In genomic region chr5:32771037-32771436, GRCh38 we compare ENCODE assay signal across 21 cellular contexts. TPM values are rescaled to one million over a fixed set of nuclear protein-coding genes. Genes with fewer than 3 reads are reported as not detected.
DNase-seq lines count a peak whose midpoint lies in the region; ATAC-seq, FAIRE-seq and TF ChIP-seq lines count a peak whose summit lies in the region.
"Had no signal": no experiment of that assay in that cellular context is flagged by ENCODE, and none has a peak within 500 bp of the region (broad histone marks: within the 10 kb centered on the region; RNA-seq: fewer than 3 reads in every experiment).

No MANE protein-coding gene starts in this region.

- H3K9me3 ChIP-seq in A549 (peaks cover 5% of the 10 kb centered on the region; the same call in 2 of the 3 replicates), heart right ventricle (no peaks in the 10 kb centered on the region), trophoblast cell (ENCODE audit: insufficient read depth, low read depth, low read length) (no peaks in the 10 kb centered on the region)
- H3K9me3 ChIP-seq: BE2C had no signal

- H3K27me3 ChIP-seq in heart right ventricle (no peaks in the 10 kb centered on the region), trophoblast cell (ENCODE audit: insufficient read depth, low read length) (no peaks in the 10 kb centered on the region)
- H3K27me3 ChIP-seq: BE2C had no signal

- CTCF ChIA-PET in A549 (lab: Yijun Ruan, JAX) = interaction anchor here (1.3 to 2.2 kb wide), 5 partner anchors 20 to 81 kb away, joined by 3 to 5 read pairs (median 4); no protein-coding TSS in a partner anchor

- H4K12ac ChIP-seq in trophoblast cell (ENCODE audit: low read depth, low read length) = no peak overlapping the region

- H3K18ac ChIP-seq in trophoblast cell (ENCODE audit: low read length) = no peak overlapping the region

- no peak overlapping the region for H4K8ac ChIP-seq in trophoblast cell (ENCODE audit: low read depth, low read length)

- TF ChIP-seq POLR2A in A549 (IDR thresholded peaks at IDR 0.05; ENCODE audit: low read length) = no peak

- DNase-seq in A549 (ENCODE audit: low read depth in 1 of 2, low spot score in 1 of 2) = no peak
- peak; percentile 8 for DNase-seq in RPMI8226
- peak; percentile 29 to 30 for DNase-seq in heart right ventricle
- peak; percentile 44 for DNase-seq in skeletal muscle cell (ENCODE audit: low read depth)
- no peak for DNase-seq in activated CD4-positive, alpha-beta T cell treated with anti-CD3 and anti-CD28 coated beads, Interleukin-2, amount 50 U/mL, for 4 hours
- no peak for DNase-seq in urothelium cell line (ENCODE audit: low spot score)
- DNase-seq in trophoblast cell = no peak
- DNase-seq: BE2C, EL, GF-D8, GOT3, HCEC 1CT, NCI-H1694, NCI-H2081 treated with DMSO at 0.1 percent for 48 hours, NCI-H2171 treated with DMSO at 0.1 percent for 48 hours, NCI-H524 treated with DMSO at 0.1 percent for 48 hours, NCI-H82, SHP77 treated with DMSO at 0.1 percent for 48 hours had no signal

- peaks cover 0 to 13% (median 0%) of the 10 kb centered on the region in 9 donors for H3K36me3 ChIP-seq in heart right ventricle
- H3K36me3 ChIP-seq in trophoblast cell (ENCODE audit: control insufficient read depth in 1 of 2, insufficient read depth in 2 of 2, low read length in 2 of 2) = no peaks in the 10 kb centered on the region
- H3K36me3 ChIP-seq: BE2C had no signal

- H3K79me1 ChIP-seq in trophoblast cell (ENCODE audit: low read length) = no peaks in the 10 kb centered on the region

- ATAC-seq in A549 = no peak
- ATAC-seq in heart right ventricle = peak in 2 of 8 donors; percentile 24 to 50

- no peak for TF ChIP-seq RAD21 in A549 (conservative IDR thresholded peaks at IDR 0.05 in 1 of 2, IDR thresholded peaks at IDR 0.05 in 1 of 2)

- H4K91ac ChIP-seq in trophoblast cell (ENCODE audit: low read depth, low read length) = no peak overlapping the region

- peak overlapping the region; percentile 95 to 98; a peak in 4 of 6 replicates for H3K27ac ChIP-seq in A549
- H3K27ac ChIP-seq in heart right ventricle = no peak overlapping the region
- no peak overlapping the region for H3K27ac ChIP-seq in trophoblast cell (ENCODE audit: low read depth, low read length)
- H3K27ac ChIP-seq: SK-N-MC had no signal

- H3K79me2 ChIP-seq in trophoblast cell (ENCODE audit: control insufficient read depth, insufficient read depth, low read length, poor library complexity) = no peaks in the 10 kb centered on the region

- H3K4me3 ChIP-seq in A549 (no peak overlapping the region), heart right ventricle (no peak overlapping the region), skeletal muscle cell (ENCODE audit: low read depth, low read length) (no peak overlapping the region), trophoblast cell (ENCODE audit: low read depth, low read length) (no peak overlapping the region)
- H3K4me3 ChIP-seq: SK-N-MC had no signal

- no peak overlapping the region for H2AK5ac ChIP-seq in trophoblast cell (ENCODE audit: low read length)

- peaks cover 57% of the 10 kb centered on the region for H3K4me1 ChIP-seq in A549
- peaks cover 0 to 14% (median 0%) of the 10 kb centered on the region in 9 donors for H3K4me1 ChIP-seq in heart right ventricle
- H3K4me1 ChIP-seq in trophoblast cell (ENCODE audit: control insufficient read depth in 1 of 2, insufficient read depth in 2 of 2, low read length in 2 of 2) = peaks cover 2% of the 10 kb centered on the region in 2 experiments
- H3K4me1 ChIP-seq: BE2C had no signal

- H3K14ac ChIP-seq in trophoblast cell (ENCODE audit: low read length) = no peak overlapping the region

- no peak overlapping the region for H2AFZ ChIP-seq in trophoblast cell (ENCODE audit: insufficient read depth, low read length, poor library complexity)

- H3K23ac ChIP-seq in trophoblast cell (ENCODE audit: low read length) = no peak overlapping the region

- TF ChIP-seq EP300 in A549 (IDR thresholded peaks at IDR 0.05) = no peak

- FAIRE-seq in A549 (lab: Jason Lieb, UNC) = no peak
- FAIRE-seq in urothelium cell line (lab: Jason Lieb, UNC) = no peak
- FAIRE-seq: A204.1, GM19239 had no signal

- TF ChIP-seq CTCF in A549 (IDR thresholded peaks at IDR 0.05) (no peak), heart right ventricle (IDR thresholded peaks at IDR 0.05) (no peak)

- POLR2A ChIA-PET in A549 (lab: Yijun Ruan, JAX) = no interaction called here

- no peak overlapping the region for H3K9ac ChIP-seq in trophoblast cell (ENCODE audit: low read length)

- intact Hi-C loops in heart right ventricle (cut with DNase I) = no loop called here

- H2BK12ac ChIP-seq in trophoblast cell (ENCODE audit: low read length) = no peak overlapping the region

- no peak overlapping the region for H2BK120ac ChIP-seq in trophoblast cell (ENCODE audit: insufficient read depth, low read length, poor library complexity)

- no peak overlapping the region for H3K4me2 ChIP-seq in A549
- no peak overlapping the region for H3K4me2 ChIP-seq in trophoblast cell (ENCODE audit: low read length)

- 95% methylated on average over 9 of the region's 9 CpGs for WGBS in A549 (ENCODE audit: missing lambda C conversion rate)
- WGBS in heart right ventricle, 2 donors = 67 to 79% methylated on average over 9 of the region's 9 CpGs
- WGBS in trophoblast cell (ENCODE audit: extremely low coverage, insufficient coverage, insufficient read length) = no CpG with 5 or more reads among the region's 9 CpGs

- no peak overlapping the region for H3K4ac ChIP-seq in trophoblast cell (ENCODE audit: low read depth, low read length)

- H2BK5ac ChIP-seq in trophoblast cell (ENCODE audit: low read depth, low read length, poor library complexity) = no peak overlapping the region

TF ChIP-seq in A549, 52 proteins besides CTCF, POLR2A, EP300 and RAD21:
- no peak for TF ChIP-seq ELK1 (IDR thresholded peaks at IDR 0.05; ENCODE audit: low read depth, low read length)

RNA-seq across cellular contexts. Expression of gene NPR3, which starts 59.9 kb away (rescaled TPM):
- 18.6 and 18.9 TPM in 2 replicates for polyA plus RNA-seq in A549 (2011; rRNA removed)
- 8.6 and 10.1 TPM in 2 replicates for polyA plus RNA-seq in A549 (2012; cell fraction: cytosol; rRNA removed)
- 9.6 and 11.6 TPM in 2 replicates for polyA plus RNA-seq in A549 (2012; cell fraction: nucleus; rRNA removed)
- polyA plus RNA-seq in A549 (2017; fragmentation: RNase III; extraction: RNeasy Plus Mini Kit Qiagen cat#74134 plus additional on column Dnase treatment) = 16.4 to 18.0 TPM (median 18.0 TPM) in 3 replicates
- 29.0 and 29.8 TPM in 2 replicates for polyA minus RNA-seq in A549 (2011; rRNA and poly(A)+ RNA removed)
- total RNA-seq in heart right ventricle = 100 to 1,000 TPM in 3 of 10 donors, 10 to 100 TPM in 7; 10.5 to 135 (median 53.5) TPM
- 1 to 10 TPM; 6.0 to 6.2 TPM for polyA plus RNA-seq in heart right ventricle
- 2.4 and 3.3 TPM in 2 replicates for polyA plus RNA-seq in trophoblast cell (2013)

Comparison
In these comparisons a context has a peak if more than half of its experiments do, and no peak if none do; other contexts are left out.
1. DNase-seq: peak in RPMI8226 (single experiment), heart right ventricle (2 of 2) and skeletal muscle cell (single experiment); none in A549 (0 of 2), activated CD4-positive, alpha-beta T cell treated with anti-CD3 and anti-CD28 coated beads, Interleukin-2, amount 50 U/mL, for 4 hours (0 of 2), urothelium cell line (single experiment) and trophoblast cell (0 of 2).
2. H3K27ac ChIP-seq: peak in A549 (2 of 2); none in heart right ventricle (0 of 10) and trophoblast cell (single experiment).